Comparison of ENCODE assay signal across 8 cellular contexts in genomic region chr1:150579110-150579954, GRCh38. TPM values are rescaled to one million over a fixed set of nuclear protein-coding genes. Genes with fewer than 3 reads are reported as not detected.
A peak's percentile ranks its signal among the peaks of the same experiment; 100 is the strongest.
DNase-seq lines count a peak whose midpoint lies in the region; ATAC-seq and TF ChIP-seq lines count a peak whose summit lies in the region.

Gene MCL1 (minus strand): TSS chr1:150579610. CDS start chr1:150579530, 80 bp downstream.

- H3K27me3 ChIP-seq in BLaER1 treated with 17β-estradiol and CSF1 and Interleukin-3, amounts not matched to agents 10 nM and 100 nM, result no peaks in the 10 kb centered on the region
- H3K27me3 ChIP-seq in left lung, result no peaks in the 10 kb centered on the region

- no peaks in the 10 kb centered on the region; a peak in 3 of 22 replicates for H3K9me3 ChIP-seq in BLaER1 treated with 17β-estradiol and CSF1 and Interleukin-3, amounts not matched to agents 10 nM and 100 nM (replicated peaks in 1 of 11)
- H3K9me3 ChIP-seq in left lung, result no peaks in the 10 kb centered on the region

- no peak for TF ChIP-seq CTCF in left lung (IDR thresholded peaks at IDR 0.05)

- peaks cover 49 to 51% (median 50%) of the 10 kb centered on the region in 11 experiments for H4K20me1 ChIP-seq in BLaER1 treated with 17β-estradiol and CSF1 and Interleukin-3, amounts not matched to agents 10 nM and 100 nM

- H3K4me1 ChIP-seq in BLaER1 treated with 17β-estradiol and CSF1 and Interleukin-3, amounts not matched to agents 10 nM and 100 nM, result peaks cover 40 to 50% (median 46%) of the 10 kb centered on the region in 10 experiments
- peaks cover 24 to 39% of the 10 kb centered on the region in 2 donors for H3K4me1 ChIP-seq in left lung

- DNase-seq in NCI-H69 (lab: John Stamatoyannopoulos, UW) (peak; percentile 99), dedifferentiated amniotic fluid mesenchymal stem cell (ENCODE audit: extremely low spot score) (peak; percentile 95), left lung (peak; percentile 95 to 97)
- DNase-seq in activated CD4-positive, alpha-beta T cell treated with anti-CD3 and anti-CD28 coated beads, Interleukin-2, amount 50 U/mL, for 24 hours (ENCODE audit: low read depth in 1 of 2, low spot score in 1 of 2), result peak; percentile 67 to 84
- peak; percentile 81 for DNase-seq in stimulated activated CD4-positive, alpha-beta T cell treated with anti-CD3 and anti-CD28 coated beads, Interleukin-2, amount 100 ng/mL, for 4 hours (ENCODE audit: low read depth)

- intact Hi-C loops in left lung (cut with DNase I), result no loop called here

- H3K27ac ChIP-seq in BLaER1 treated with 17β-estradiol and CSF1 and Interleukin-3, amounts not matched to agents 10 nM and 100 nM, result peak within 1 kb of the TSS; percentile 97 to 100 (median 99)
- peak within 1 kb of the TSS; percentile 99 to 100 for H3K27ac ChIP-seq in left lung

- peak within 1 kb of the TSS; percentile 77 to 99 (median 93) for H3K4me2 ChIP-seq in BLaER1 treated with 17β-estradiol and CSF1 and Interleukin-3, amounts not matched to agents 10 nM and 100 nM

- ATAC-seq in GM19328 (IDR thresholded peaks at IDR 0.05; ENCODE audit: unreplicated experiment), result peak; percentile 94
- peak; percentile 66 for ATAC-seq in HG03469 (IDR thresholded peaks at IDR 0.05; ENCODE audit: unreplicated experiment)
- ATAC-seq in left lung, result peak; percentile 89

- H3K4me3 ChIP-seq in BLaER1 treated with 17β-estradiol and CSF1 and Interleukin-3, amounts not matched to agents 10 nM and 100 nM, result peak within 1 kb of the TSS; percentile 65 to 100 (median 98)
- peak within 1 kb of the TSS; percentile 75 to 91 for H3K4me3 ChIP-seq in left lung

- peaks cover 43 to 48% (median 46%) of the 10 kb centered on the region in 11 experiments for H3K36me3 ChIP-seq in BLaER1 treated with 17β-estradiol and CSF1 and Interleukin-3, amounts not matched to agents 10 nM and 100 nM
- H3K36me3 ChIP-seq in left lung, result peaks cover 0 to 41% of the 10 kb centered on the region in 2 donors

- H3K9ac ChIP-seq in BLaER1 treated with 17β-estradiol and CSF1 and Interleukin-3, amounts not matched to agents 10 nM and 100 nM, result peak within 1 kb of the TSS; percentile 96 to 100 (median 99)

RNA-seq across cellular contexts. Expression of gene MCL1, which starts in this region (rescaled TPM):
- total RNA-seq in left lung, result 100 to 1,000 TPM; 266 to 280 TPM

Comparison
In these comparisons a context has a peak if more than half of its experiments do, and no peak if none do; other contexts are left out.
1. Peak in every context shown above with its lines: DNase-seq, ATAC-seq, H3K4me3 ChIP-seq and H3K27ac ChIP-seq.